Comparison of ENCODE assay signal across 31 cellular contexts in the genomic region with DNA sequence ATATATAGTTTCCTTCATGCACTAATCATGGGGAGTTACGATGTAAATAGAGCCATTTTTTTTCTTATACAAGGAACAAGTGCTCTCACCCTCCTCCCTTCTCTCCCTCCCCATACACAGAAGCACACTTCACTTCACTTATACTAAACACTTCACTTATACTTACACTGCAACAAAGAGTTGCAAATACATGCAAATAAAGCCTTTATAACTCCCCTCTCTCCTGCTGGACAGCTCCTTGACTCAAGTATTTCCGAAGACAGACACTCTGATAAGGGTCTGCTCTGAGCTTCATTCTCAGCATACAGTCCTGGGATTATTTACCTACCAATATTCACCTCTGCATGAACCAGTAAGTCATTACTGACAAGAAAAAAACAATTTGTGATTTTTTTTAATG. TPM values are rescaled to one million over a fixed set of nuclear protein-coding genes. Genes with fewer than 3 reads are reported as not detected.
DNase-seq lines count a peak whose midpoint lies in the region; ATAC-seq and TF ChIP-seq lines count a peak whose summit lies in the region.
"Had no signal": no experiment of that assay in that cellular context is flagged by ENCODE, and none has a peak within 500 bp of the region (broad histone marks: within the 10 kb centered on the region; RNA-seq: fewer than 3 reads in every experiment).

No MANE protein-coding gene starts in this region.

- ATAC-seq in SK-N-SH treated with all-trans-retinoic acid at 6 μM for 48 hours, result no peak
- no peak for ATAC-seq in HG02884 (IDR thresholded peaks at IDR 0.05; ENCODE audit: unreplicated experiment)
- ATAC-seq: heart right ventricle, Panc1, T-cell had no signal

- H3K4me3 ChIP-seq in SK-N-SH (ENCODE audit: low read depth in 2 of 2, low read length in 1 of 2), result no peak overlapping the region
- H3K4me3 ChIP-seq in fibroblast of pulmonary artery (replicated peaks; ENCODE audit: low read depth, low read length), result no peak overlapping the region
- H3K4me3 ChIP-seq: breast epithelium, coronary artery, GM23248, heart right ventricle, sigmoid colon, thoracic aorta, uterus had no signal

- POLR2A ChIA-PET in SK-N-SH (lab: Yijun Ruan, JAX), result no interaction called here

- no peaks in the 10 kb centered on the region for H3K27me3 ChIP-seq in SK-N-SH (ENCODE audit: insufficient read depth)
- H3K27me3 ChIP-seq: breast epithelium, sigmoid colon, uterus had no signal

- H2AFZ ChIP-seq in SK-N-SH (ENCODE audit: low read depth), result no peak overlapping the region
- H2AFZ ChIP-seq: GM23248 had no signal

- no peak for TF ChIP-seq RAD21 in SK-N-SH (IDR thresholded peaks at IDR 0.05; ENCODE audit: low read length)

- H3K4me2 ChIP-seq in SK-N-SH, result no peak overlapping the region

- CTCF ChIA-PET in SK-N-SH (lab: Yijun Ruan, JAX), result no interaction called here

- no peaks in the 10 kb centered on the region for H3K9me3 ChIP-seq in SK-N-SH
- H3K9me3 ChIP-seq: breast epithelium, heart right ventricle, sigmoid colon, thoracic aorta, uterus had no signal

- no peak for TF ChIP-seq CTCF in SK-N-SH (IDR thresholded peaks at IDR 0.05)
- TF ChIP-seq CTCF in fibroblast of pulmonary artery (IDR thresholded peaks at IDR 0.05; ENCODE audit: low read length, missing control alignments), result no peak

- H3K9ac ChIP-seq in SK-N-SH, result no peak overlapping the region
- H3K9ac ChIP-seq: GM23248 had no signal

- no peaks in the 10 kb centered on the region for H3K79me2 ChIP-seq in SK-N-SH (ENCODE audit: insufficient read depth)

- H4K20me1 ChIP-seq in SK-N-SH (ENCODE audit: insufficient read depth), result no peaks in the 10 kb centered on the region

- no peaks in the 10 kb centered on the region for H3F3A ChIP-seq in SK-N-SH (replicated peaks; ENCODE audit: insufficient read depth)

- no peak for TF ChIP-seq EP300 in SK-N-SH (IDR thresholded peaks at IDR 0.05; ENCODE audit: borderline replicate concordance in 1 of 2, low read depth in 1 of 2, low read length in 1 of 2)

- H3K4me1 ChIP-seq in SK-N-SH (ENCODE audit: control insufficient read depth in 1 of 2, insufficient read depth in 2 of 2, low read depth in 1 of 2, low read length in 1 of 2), result peaks cover 4% of the 10 kb centered on the region in 2 experiments; a peak in 2 of 4 replicates
- H3K4me1 ChIP-seq: breast epithelium, heart right ventricle, sigmoid colon, uterus had no signal

- no peak for DNase-seq in SK-N-SH
- DNase-seq in NCI-H510A treated with DMSO at 0.1 percent for 48 hours (lab: John Stamatoyannopoulos, UW), result peak; percentile 72
- DNase-seq in fibroblast of pulmonary artery (ENCODE audit: low read depth), result peak; percentile 21
- no peak for DNase-seq in cerebellar cortex (ENCODE audit: low spot score)
- DNase-seq in NCI-H2196 treated with DMSO at 0.1 percent for 48 hours (lab: John Stamatoyannopoulos, UW; ENCODE audit: unreplicated experiment), result no peak
- no peak for DNase-seq in MV-4-11 (lab: John Stamatoyannopoulos, UW)
- DNase-seq: activated CD4-positive, alpha-beta T cell treated with anti-CD3 and anti-CD28 coated beads, Interleukin-2, amount 50 U/mL, for 48 hours; activated naive CD4-positive, alpha-beta T cell treated with anti-CD3 and anti-CD28 coated beads, Interleukin-2, amount 10 ng/mL, durations not matched to agents 7 days and 5 days; AML-193; amygdala; CD4-positive, alpha-beta T cell; effector memory CD4-positive, alpha-beta T cell; erythroblast; GM23248; heart right ventricle; KBM-7; mammary epithelial cell; NCI-H2171; NCI-H524 treated with DMSO at 0.1 percent for 48 hours; SHP77; sigmoid colon; stimulated activated naive CD4-positive, alpha-beta T cell treated with Interleukin-2 at 50 U/mL for 16 hours; T-cell; uterus had no signal

- WGBS in SK-N-SH (ENCODE audit: low lambda C conversion rate), result 64% methylated on average over 2 of the region's 2 CpGs

- no peaks in the 10 kb centered on the region for H3K36me3 ChIP-seq in SK-N-SH (replicated peaks in 1 of 2; ENCODE audit: control insufficient read depth in 1 of 2, insufficient read depth in 2 of 2, low read length in 1 of 2)
- H3K36me3 ChIP-seq: breast epithelium, heart right ventricle, sigmoid colon, thoracic aorta, uterus had no signal

- no peaks in the 10 kb centered on the region for H3K9me2 ChIP-seq in SK-N-SH

- no peak overlapping the region for H3K27ac ChIP-seq in SK-N-SH (ENCODE audit: low read depth in 2 of 2, low read length in 1 of 2)
- H3K27ac ChIP-seq: breast epithelium, coronary artery, GM23248, heart right ventricle, sigmoid colon, thoracic aorta, uterus had no signal

TF ChIP-seq in SK-N-SH, 30 proteins besides CTCF, POLR2A, EP300 and RAD21:
- TF ChIP-seq FOXM1 (IDR thresholded peaks at IDR 0.05; ENCODE audit: low read depth) (no peak), USF1 (IDR thresholded peaks at IDR 0.05; ENCODE audit: borderline replicate concordance, low read depth) (no peak)
- TF ChIP-seq, protein P1, sequence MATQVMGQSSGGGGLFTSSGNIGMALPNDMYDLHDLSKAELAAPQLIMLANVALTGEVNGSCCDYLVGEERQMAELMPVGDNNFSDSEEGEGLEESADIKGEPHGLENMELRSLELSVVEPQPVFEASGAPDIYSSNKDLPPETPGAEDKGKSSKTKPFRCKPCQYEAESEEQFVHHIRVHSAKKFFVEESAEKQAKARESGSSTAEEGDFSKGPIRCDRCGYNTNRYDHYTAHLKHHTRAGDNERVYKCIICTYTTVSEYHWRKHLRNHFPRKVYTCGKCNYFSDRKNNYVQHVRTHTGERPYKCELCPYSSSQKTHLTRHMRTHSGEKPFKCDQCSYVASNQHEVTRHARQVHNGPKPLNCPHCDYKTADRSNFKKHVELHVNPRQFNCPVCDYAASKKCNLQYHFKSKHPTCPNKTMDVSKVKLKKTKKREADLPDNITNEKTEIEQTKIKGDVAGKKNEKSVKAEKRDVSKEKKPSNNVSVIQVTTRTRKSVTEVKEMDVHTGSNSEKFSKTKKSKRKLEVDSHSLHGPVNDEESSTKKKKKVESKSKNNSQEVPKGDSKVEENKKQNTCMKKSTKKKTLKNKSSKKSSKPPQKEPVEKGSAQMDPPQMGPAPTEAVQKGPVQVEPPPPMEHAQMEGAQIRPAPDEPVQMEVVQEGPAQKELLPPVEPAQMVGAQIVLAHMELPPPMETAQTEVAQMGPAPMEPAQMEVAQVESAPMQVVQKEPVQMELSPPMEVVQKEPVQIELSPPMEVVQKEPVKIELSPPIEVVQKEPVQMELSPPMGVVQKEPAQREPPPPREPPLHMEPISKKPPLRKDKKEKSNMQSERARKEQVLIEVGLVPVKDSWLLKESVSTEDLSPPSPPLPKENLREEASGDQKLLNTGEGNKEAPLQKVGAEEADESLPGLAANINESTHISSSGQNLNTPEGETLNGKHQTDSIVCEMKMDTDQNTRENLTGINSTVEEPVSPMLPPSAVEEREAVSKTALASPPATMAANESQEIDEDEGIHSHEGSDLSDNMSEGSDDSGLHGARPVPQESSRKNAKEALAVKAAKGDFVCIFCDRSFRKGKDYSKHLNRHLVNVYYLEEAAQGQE (IDR thresholded peaks at IDR 0.05; ENCODE audit: low read depth, low read length), result peak; percentile 85

TF ChIP-seq in SK-N-SH treated with all-trans-retinoic acid at 6 μM for 48 hours, 23 proteins besides CTCF, POLR2A, EP300 and RAD21 (continues in another document):
- TF ChIP-seq ZFP3 (CRISPR knock-in tag; IDR thresholded peaks at IDR 0.05) (no peak), CREB5 (CRISPR knock-in tag; IDR thresholded peaks at IDR 0.05; ENCODE audit: low read depth) (no peak), ARNTL (CRISPR knock-in tag; IDR thresholded peaks at IDR 0.05; ENCODE audit: borderline replicate concordance, low read depth) (no peak), ZNF70 (CRISPR knock-in tag; IDR thresholded peaks at IDR 0.05) (no peak), PATZ1 (CRISPR knock-in tag; IDR thresholded peaks at IDR 0.05; ENCODE audit: borderline replicate concordance) (no peak)
- TF ChIP-seq, protein P2, sequence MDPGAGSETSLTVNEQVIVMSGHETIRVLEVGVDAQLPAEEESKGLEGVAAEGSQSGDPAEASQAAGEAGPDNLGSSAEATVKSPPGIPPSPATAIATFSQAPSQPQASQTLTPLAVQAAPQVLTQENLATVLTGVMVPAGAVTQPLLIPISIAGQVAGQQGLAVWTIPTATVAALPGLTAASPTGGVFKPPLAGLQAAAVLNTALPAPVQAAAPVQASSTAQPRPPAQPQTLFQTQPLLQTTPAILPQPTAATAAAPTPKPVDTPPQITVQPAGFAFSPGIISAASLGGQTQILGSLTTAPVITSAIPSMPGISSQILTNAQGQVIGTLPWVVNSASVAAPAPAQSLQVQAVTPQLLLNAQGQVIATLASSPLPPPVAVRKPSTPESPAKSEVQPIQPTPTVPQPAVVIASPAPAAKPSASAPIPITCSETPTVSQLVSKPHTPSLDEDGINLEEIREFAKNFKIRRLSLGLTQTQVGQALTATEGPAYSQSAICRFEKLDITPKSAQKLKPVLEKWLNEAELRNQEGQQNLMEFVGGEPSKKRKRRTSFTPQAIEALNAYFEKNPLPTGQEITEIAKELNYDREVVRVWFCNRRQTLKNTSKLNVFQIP (CRISPR knock-in tag; IDR thresholded peaks at IDR 0.05; ENCODE audit: borderline replicate concordance, low read depth), result no peak

RNA-seq across cellular contexts. Expression of gene ERG, which starts 35.6 kb away (rescaled TPM):
- 0.05 TPM in 1 of 2 replicates, not detected in the other for polyA plus RNA-seq in SK-N-SH (2012; rRNA removed)
- polyA plus RNA-seq in SK-N-SH (2012; cell fraction: cytosol; rRNA removed), result 0.03 TPM in 1 of 2 replicates, not detected in the other
- polyA plus RNA-seq in SK-N-SH (2012; cell fraction: nucleus; rRNA removed), result 0.01 and 0.04 TPM in 2 replicates
- polyA plus RNA-seq: neural cell had no signal

Comparison
In these comparisons a context has a peak if more than half of its experiments do, and no peak if none do; other contexts are left out.
1. DNase-seq: peak in NCI-H510A treated with DMSO at 0.1 percent for 48 hours (single experiment) and fibroblast of pulmonary artery (single experiment); none in SK-N-SH (single experiment), cerebellar cortex (single experiment), NCI-H2196 treated with DMSO at 0.1 percent for 48 hours (single experiment) and MV-4-11 (single experiment).